1 cellular context compared by ENCODE assay signal in the genomic region with DNA sequence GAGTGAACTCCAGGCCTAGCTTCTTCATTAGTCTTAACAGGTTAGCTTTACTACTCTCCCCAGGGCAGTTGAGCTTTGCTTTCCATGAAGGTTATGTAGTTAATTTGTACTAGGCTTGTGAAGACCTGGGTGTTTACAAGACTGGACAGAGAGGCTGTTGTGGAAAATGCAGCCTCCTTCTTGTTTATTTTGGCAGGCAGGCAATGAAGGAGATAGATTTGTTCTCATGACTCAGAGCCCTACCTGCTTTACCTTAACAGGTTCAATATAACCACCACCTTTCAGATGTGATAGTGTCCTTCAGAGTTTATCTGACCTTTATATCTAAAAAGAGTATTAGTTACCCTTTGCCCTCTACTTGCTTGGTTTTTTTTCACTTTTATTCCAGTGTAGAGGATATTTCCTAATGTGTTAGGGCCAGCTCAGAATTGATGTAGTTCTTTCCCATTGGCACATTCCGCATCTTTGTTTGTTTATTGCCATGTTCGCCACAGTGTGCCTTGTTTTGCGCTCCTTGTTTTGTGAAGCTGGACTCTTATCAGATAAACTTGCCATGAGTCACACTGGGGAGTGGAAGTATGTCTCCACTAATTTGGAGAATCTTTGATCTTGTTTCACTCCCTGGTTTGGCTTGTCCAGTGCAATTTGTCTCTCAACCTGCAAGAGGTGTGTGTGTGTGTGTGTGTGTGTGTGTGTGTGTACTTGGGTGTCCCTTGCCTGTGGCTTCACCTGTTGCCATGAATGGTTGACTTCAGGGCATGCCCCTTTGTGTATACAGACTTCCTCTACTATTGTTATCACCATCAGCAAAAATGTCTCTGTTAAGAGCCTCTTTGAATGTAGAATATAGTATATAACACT.
TF ChIP-seq lines count a peak whose summit lies in the region.

No MANE protein-coding gene starts in this region.

TF ChIP-seq in HEK293, 187 proteins besides CTCF, POLR2A, EP300 and RAD21 (continued from another document and continues in another):
- no peak for TF ChIP-seq AEBP2 (tag by site-specific recombination; IDR thresholded peaks at IDR 0.05; ENCODE audit: borderline replicate concordance)
- no peak for TF ChIP-seq ZNF175 (tag by site-specific recombination; IDR thresholded peaks at IDR 0.05)
- no peak for TF ChIP-seq ZNF585B (tag by site-specific recombination; IDR thresholded peaks at IDR 0.05)
- no peak for TF ChIP-seq ZNF707 (tag by site-specific recombination; IDR thresholded peaks at IDR 0.05)
- TF ChIP-seq ZNF138 (tag by site-specific recombination; IDR thresholded peaks at IDR 0.05; ENCODE audit: borderline replicate concordance), result no peak
- no peak for TF ChIP-seq ZNF747 (tag by site-specific recombination; IDR thresholded peaks at IDR 0.05)
- TF ChIP-seq, protein P1, sequence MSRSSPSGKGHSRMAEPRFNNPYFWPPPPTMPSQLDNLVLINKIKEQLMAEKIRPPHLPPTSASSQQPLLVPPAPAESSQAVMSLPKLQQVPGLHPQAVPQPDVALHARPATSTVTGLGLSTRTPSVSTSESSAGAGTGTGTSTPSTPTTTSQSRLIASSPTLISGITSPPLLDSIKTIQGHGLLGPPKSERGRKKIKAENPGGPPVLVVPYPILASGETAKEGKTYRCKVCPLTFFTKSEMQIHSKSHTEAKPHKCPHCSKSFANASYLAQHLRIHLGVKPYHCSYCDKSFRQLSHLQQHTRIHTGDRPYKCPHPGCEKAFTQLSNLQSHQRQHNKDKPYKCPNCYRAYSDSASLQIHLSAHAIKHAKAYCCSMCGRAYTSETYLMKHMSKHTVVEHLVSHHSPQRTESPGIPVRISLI (tag by site-specific recombination; IDR thresholded peaks at IDR 0.05), result 0 out of 2 replicates have a peak, but pooled peaks have one; percentile 23
- TF ChIP-seq ZNF132 (tag by site-specific recombination; IDR thresholded peaks at IDR 0.05; ENCODE audit: borderline replicate concordance), result no peak
- no peak for TF ChIP-seq ZBTB17 (tag by site-specific recombination; IDR thresholded peaks at IDR 0.05)
- TF ChIP-seq ZBTB1 (tag by site-specific recombination; IDR thresholded peaks at IDR 0.05), result no peak
- TF ChIP-seq ZNF24 (tag by site-specific recombination; IDR thresholded peaks at IDR 0.05), result 0 out of 2 replicates have a peak, but pooled peaks have one; percentile 79
- no peak for TF ChIP-seq ZNF558 (tag by site-specific recombination; IDR thresholded peaks at IDR 0.05)
- no peak for TF ChIP-seq ZNF26 (tag by site-specific recombination; IDR thresholded peaks at IDR 0.05)
- TF ChIP-seq ZNF555 (tag by site-specific recombination; conservative IDR thresholded peaks at IDR 0.05), result no peak
- TF ChIP-seq ZNF621 (tag by site-specific recombination; IDR thresholded peaks at IDR 0.05), result no peak
- TF ChIP-seq ZEB2 (tag by site-specific recombination; IDR thresholded peaks at IDR 0.05), result peak; percentile 62; the same call in 1 of the 2 replicates
- no peak for TF ChIP-seq ZNF701 (tag by site-specific recombination; IDR thresholded peaks at IDR 0.05)
- TF ChIP-seq ZNF624 (tag by site-specific recombination; IDR thresholded peaks at IDR 0.05), result no peak
- TF ChIP-seq ZSCAN4 (tag by site-specific recombination; IDR thresholded peaks at IDR 0.05), result peak; percentile 77
- TF ChIP-seq ZNF830 (tag by site-specific recombination; IDR thresholded peaks at IDR 0.05; ENCODE audit: low read depth), result no peak
- TF ChIP-seq ZXDB (tag by site-specific recombination; IDR thresholded peaks at IDR 0.05), result no peak
- TF ChIP-seq ZNF133 (tag by site-specific recombination; IDR thresholded peaks at IDR 0.05), result no peak
- no peak for TF ChIP-seq ZNF560 (tag by site-specific recombination; IDR thresholded peaks at IDR 0.05; ENCODE audit: borderline replicate concordance)
- TF ChIP-seq ZNF529 (tag by site-specific recombination; IDR thresholded peaks at IDR 0.05; ENCODE audit: insufficient replicate concordance), result no peak
- TF ChIP-seq, protein P2, sequence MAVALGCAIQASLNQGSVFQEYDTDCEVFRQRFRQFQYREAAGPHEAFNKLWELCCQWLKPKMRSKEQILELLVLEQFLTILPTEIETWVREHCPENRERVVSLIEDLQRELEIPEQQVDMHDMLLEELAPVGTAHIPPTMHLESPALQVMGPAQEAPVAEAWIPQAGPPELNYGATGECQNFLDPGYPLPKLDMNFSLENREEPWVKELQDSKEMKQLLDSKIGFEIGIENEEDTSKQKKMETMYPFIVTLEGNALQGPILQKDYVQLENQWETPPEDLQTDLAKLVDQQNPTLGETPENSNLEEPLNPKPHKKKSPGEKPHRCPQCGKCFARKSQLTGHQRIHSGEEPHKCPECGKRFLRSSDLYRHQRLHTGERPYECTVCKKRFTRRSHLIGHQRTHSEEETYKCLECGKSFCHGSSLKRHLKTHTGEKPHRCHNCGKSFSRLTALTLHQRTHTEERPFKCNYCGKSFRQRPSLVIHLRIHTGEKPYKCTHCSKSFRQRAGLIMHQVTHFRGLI (tag by site-specific recombination; IDR thresholded peaks at IDR 0.05), result no peak
- TF ChIP-seq GLIS1 (tag by site-specific recombination; IDR thresholded peaks at IDR 0.05), result no peak
- no peak for TF ChIP-seq ZNF561 (tag by site-specific recombination; IDR thresholded peaks at IDR 0.05; ENCODE audit: borderline replicate concordance)
- TF ChIP-seq, protein P3, sequence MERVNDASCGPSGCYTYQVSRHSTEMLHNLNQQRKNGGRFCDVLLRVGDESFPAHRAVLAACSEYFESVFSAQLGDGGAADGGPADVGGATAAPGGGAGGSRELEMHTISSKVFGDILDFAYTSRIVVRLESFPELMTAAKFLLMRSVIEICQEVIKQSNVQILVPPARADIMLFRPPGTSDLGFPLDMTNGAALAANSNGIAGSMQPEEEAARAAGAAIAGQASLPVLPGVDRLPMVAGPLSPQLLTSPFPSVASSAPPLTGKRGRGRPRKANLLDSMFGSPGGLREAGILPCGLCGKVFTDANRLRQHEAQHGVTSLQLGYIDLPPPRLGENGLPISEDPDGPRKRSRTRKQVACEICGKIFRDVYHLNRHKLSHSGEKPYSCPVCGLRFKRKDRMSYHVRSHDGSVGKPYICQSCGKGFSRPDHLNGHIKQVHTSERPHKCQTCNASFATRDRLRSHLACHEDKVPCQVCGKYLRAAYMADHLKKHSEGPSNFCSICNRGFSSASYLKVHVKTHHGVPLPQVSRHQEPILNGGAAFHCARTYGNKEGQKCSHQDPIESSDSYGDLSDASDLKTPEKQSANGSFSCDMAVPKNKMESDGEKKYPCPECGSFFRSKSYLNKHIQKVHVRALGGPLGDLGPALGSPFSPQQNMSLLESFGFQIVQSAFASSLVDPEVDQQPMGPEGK (tag by site-specific recombination; IDR thresholded peaks at IDR 0.05), result peak; percentile 66; the same call in 1 of the 2 replicates
- TF ChIP-seq, protein P4, sequence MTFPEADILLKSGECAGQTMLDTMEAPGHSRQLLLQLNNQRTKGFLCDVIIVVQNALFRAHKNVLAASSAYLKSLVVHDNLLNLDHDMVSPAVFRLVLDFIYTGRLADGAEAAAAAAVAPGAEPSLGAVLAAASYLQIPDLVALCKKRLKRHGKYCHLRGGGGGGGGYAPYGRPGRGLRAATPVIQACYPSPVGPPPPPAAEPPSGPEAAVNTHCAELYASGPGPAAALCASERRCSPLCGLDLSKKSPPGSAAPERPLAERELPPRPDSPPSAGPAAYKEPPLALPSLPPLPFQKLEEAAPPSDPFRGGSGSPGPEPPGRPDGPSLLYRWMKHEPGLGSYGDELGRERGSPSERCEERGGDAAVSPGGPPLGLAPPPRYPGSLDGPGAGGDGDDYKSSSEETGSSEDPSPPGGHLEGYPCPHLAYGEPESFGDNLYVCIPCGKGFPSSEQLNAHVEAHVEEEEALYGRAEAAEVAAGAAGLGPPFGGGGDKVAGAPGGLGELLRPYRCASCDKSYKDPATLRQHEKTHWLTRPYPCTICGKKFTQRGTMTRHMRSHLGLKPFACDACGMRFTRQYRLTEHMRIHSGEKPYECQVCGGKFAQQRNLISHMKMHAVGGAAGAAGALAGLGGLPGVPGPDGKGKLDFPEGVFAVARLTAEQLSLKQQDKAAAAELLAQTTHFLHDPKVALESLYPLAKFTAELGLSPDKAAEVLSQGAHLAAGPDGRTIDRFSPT (tag by site-specific recombination; IDR thresholded peaks at IDR 0.05), result peak; percentile 87
- TF ChIP-seq ZFP69B (tag by site-specific recombination; IDR thresholded peaks at IDR 0.05), result no peak; the same call in 1 of the 2 replicates
- peak; percentile 84; the same call in 1 of the 2 replicates for TF ChIP-seq INSM2 (tag by site-specific recombination; IDR thresholded peaks at IDR 0.05)
- no peak for TF ChIP-seq ZSCAN16 (tag by site-specific recombination; IDR thresholded peaks at IDR 0.05)
- TF ChIP-seq BCL11B (tag by site-specific recombination; IDR thresholded peaks at IDR 0.05; ENCODE audit: low read depth), result no peak
- TF ChIP-seq, protein P5, sequence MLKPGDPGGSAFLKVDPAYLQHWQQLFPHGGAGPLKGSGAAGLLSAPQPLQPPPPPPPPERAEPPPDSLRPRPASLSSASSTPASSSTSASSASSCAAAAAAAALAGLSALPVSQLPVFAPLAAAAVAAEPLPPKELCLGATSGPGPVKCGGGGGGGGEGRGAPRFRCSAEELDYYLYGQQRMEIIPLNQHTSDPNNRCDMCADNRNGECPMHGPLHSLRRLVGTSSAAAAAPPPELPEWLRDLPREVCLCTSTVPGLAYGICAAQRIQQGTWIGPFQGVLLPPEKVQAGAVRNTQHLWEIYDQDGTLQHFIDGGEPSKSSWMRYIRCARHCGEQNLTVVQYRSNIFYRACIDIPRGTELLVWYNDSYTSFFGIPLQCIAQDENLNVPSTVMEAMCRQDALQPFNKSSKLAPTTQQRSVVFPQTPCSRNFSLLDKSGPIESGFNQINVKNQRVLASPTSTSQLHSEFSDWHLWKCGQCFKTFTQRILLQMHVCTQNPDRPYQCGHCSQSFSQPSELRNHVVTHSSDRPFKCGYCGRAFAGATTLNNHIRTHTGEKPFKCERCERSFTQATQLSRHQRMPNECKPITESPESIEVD (tag by site-specific recombination; IDR thresholded peaks at IDR 0.05), result peak; percentile 26; the same call in 1 of the 2 replicates
- no peak for TF ChIP-seq ZNF169 (tag by site-specific recombination; IDR thresholded peaks at IDR 0.05)
- no peak for TF ChIP-seq ZFHX2 (tag by site-specific recombination; conservative IDR thresholded peaks at IDR 0.05)
